Comparison of ENCODE assay signal across 20 cellular contexts in the genomic region with DNA sequence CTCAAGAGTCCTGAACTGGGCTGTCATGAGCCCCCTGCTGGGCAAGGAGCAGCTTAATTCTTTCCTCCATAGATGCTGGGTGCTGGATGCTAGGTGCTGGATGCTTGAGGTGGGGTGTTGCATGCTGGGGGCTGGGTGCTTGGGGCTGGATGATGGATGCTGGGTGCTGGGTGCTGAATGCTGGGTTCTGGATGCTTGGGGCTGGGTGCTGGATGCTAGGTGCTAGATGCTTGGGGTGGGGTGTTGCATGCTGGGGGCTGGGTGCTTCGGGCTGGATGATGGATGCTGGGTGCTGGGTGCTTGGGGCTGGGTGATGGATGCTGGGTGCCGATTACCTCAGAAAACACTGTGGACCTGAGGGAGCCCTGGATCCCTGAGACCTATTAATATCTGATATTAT.
"Had no signal": no experiment of that assay in that cellular context is flagged by ENCODE, and none has a peak within 500 bp of the region (broad histone marks: within the 10 kb centered on the region; RNA-seq: fewer than 3 reads in every experiment).

No MANE protein-coding gene starts in this region.

- H3K27ac ChIP-seq: foreskin keratinocyte, left ventricle myocardium inferior, lower lobe of right lung, neural progenitor cell, ovary, stomach had no signal

- H3K4me3 Mint-ChIP-seq: immature natural killer cell; memory B cell; mesothelial cell of epicardium; natural killer cell treated with Interleukin-12 subunit alpha and Interleukin-12 subunit beta and Interleukin-15 and Interleukin-18, amount 100 ng/mL, for 72 hours; neural progenitor cell; stimulated activated memory B cell treated with anti-CD40 and anti-IgM and Interleukin-4, amounts not matched to agents 10 μg/mL and 1 μg/mL and 100 μg/mL, for 72 hours had no signal

- H3K27me3 Mint-ChIP-seq: memory B cell; natural killer cell treated with Interleukin-12 subunit alpha and Interleukin-12 subunit beta and Interleukin-15 and Interleukin-18, amount 100 ng/mL, for 72 hours; stimulated activated memory B cell treated with anti-CD40 and anti-IgM and Interleukin-4, amounts not matched to agents 10 μg/mL and 1 μg/mL and 100 μg/mL, for 72 hours had no signal

- H3K9me3 ChIP-seq: left ventricle myocardium inferior, lower lobe of right lung, ovary had no signal

- H3K4me3 ChIP-seq: left ventricle myocardium inferior, lower lobe of right lung, neural progenitor cell, ovary, smooth muscle cell, stomach had no signal

- H3K27me3 ChIP-seq: foreskin keratinocyte, neural progenitor cell, ovary had no signal

- H3K9me3 Mint-ChIP-seq: immature natural killer cell; mesothelial cell of epicardium; natural killer cell treated with Interleukin-12 subunit alpha and Interleukin-12 subunit beta and Interleukin-15 and Interleukin-18, amount 100 ng/mL, for 72 hours; neural progenitor cell; stimulated activated memory B cell treated with anti-CD40 and anti-IgM and Interleukin-4, amounts not matched to agents 10 μg/mL and 1 μg/mL and 100 μg/mL, for 72 hours had no signal

- H3K4me1 ChIP-seq: foreskin keratinocyte, left ventricle myocardium inferior, lower lobe of right lung, neural progenitor cell, stomach had no signal

- H3K27ac Mint-ChIP-seq: immature natural killer cell; memory B cell; mesothelial cell of epicardium; natural killer cell treated with Interleukin-12 subunit alpha and Interleukin-12 subunit beta and Interleukin-15 and Interleukin-18, amount 100 ng/mL, for 72 hours; neural progenitor cell; stimulated activated memory B cell treated with anti-CD40 and anti-IgM and Interleukin-4, amounts not matched to agents 10 μg/mL and 1 μg/mL and 100 μg/mL, for 72 hours had no signal

- DNase-seq: cortex of kidney; effector memory CD4-positive, alpha-beta T cell; foreskin keratinocyte; immature natural killer cell; left ventricle myocardium inferior; lower lobe of right lung; nucleus accumbens; ovary; right cardiac atrium; stimulated activated CD4-positive, alpha-beta T cell treated with anti-CD3 and anti-CD28 coated beads, Interleukin-4, amount 100 ng/mL, for 1 hour; stimulated activated CD8-positive, alpha-beta memory T cell treated with anti-CD3 and anti-CD28 coated beads, Interleukin-4, amount 100 ng/mL, for 48 hours; stomach; substantia nigra; trophoblast cell had no signal

- ATAC-seq: foreskin keratinocyte; stimulated activated memory B cell treated with anti-CD40 and anti-IgM and Interleukin-4, amounts not matched to agents 10 μg/mL and 1 μg/mL and 100 μg/mL, for 72 hours had no signal

- H3K36me3 ChIP-seq: left ventricle myocardium inferior, lower lobe of right lung, neural progenitor cell, ovary, stomach had no signal

- H2AFZ ChIP-seq: neural progenitor cell had no signal

- H3K9ac ChIP-seq: neural progenitor cell had no signal

- H3K4me2 ChIP-seq: neural progenitor cell, smooth muscle cell had no signal

- H3K36me3 Mint-ChIP-seq: immature natural killer cell; memory B cell; mesothelial cell of epicardium; natural killer cell treated with Interleukin-12 subunit alpha and Interleukin-12 subunit beta and Interleukin-15 and Interleukin-18, amount 100 ng/mL, for 72 hours; neural progenitor cell; stimulated activated memory B cell treated with anti-CD40 and anti-IgM and Interleukin-4, amounts not matched to agents 10 μg/mL and 1 μg/mL and 100 μg/mL, for 72 hours had no signal

- H3K4me1 Mint-ChIP-seq: immature natural killer cell; memory B cell; stimulated activated memory B cell treated with anti-CD40 and anti-IgM and Interleukin-4, amounts not matched to agents 10 μg/mL and 1 μg/mL and 100 μg/mL, for 72 hours had no signal
